ENCODE assay signal across 9 cellular contexts in genomic region chr14:31926123-31926522, GRCh38.
DNase-seq lines count a peak whose midpoint lies in the region; ATAC-seq lines count a peak whose summit lies in the region.
"Had no signal": no experiment of that assay in that cellular context is flagged by ENCODE, and none has a peak within 500 bp of the region (broad histone marks: within the 10 kb centered on the region; RNA-seq: fewer than 3 reads in every experiment).

No MANE protein-coding gene starts in this region.

- H3K36me3 Mint-ChIP-seq in CD4-positive, alpha-beta memory T cell: no peaks in the 10 kb centered on the region

- CTCF ChIA-PET in CD4-positive, alpha-beta memory T cell (lab: Charles Lee; ENCODE audit: partially characterized antibody): interaction anchor here (0.8 to 9.4 kb wide), 22 partner anchors 9 to 634 kb away, joined by 3 to 174 read pairs (median 4); no protein-coding TSS in a partner anchor

- ATAC-seq in GM18502 (IDR thresholded peaks at IDR 0.05; ENCODE audit: poor library complexity, unreplicated experiment) (peak; percentile 66), HG02870 (IDR thresholded peaks at IDR 0.05; ENCODE audit: unreplicated experiment) (no peak)

- H3K9me3 Mint-ChIP-seq in CD4-positive, alpha-beta memory T cell: no peaks in the 10 kb centered on the region

- peak in 4 of 5 donors; percentile 47 to 54 (median 52) for DNase-seq in CD4-positive, alpha-beta memory T cell
- peak; percentile 71 to 76 for DNase-seq in Kasumi-1 (lab: John Stamatoyannopoulos, UW)
- DNase-seq in SKM-1 (lab: John Stamatoyannopoulos, UW; ENCODE audit: unreplicated experiment): peak; percentile 9
- peak; percentile 35 for DNase-seq in fibroblast of gingiva (ENCODE audit: low read depth)
- peak; percentile 29 for DNase-seq in retina
- no peak for DNase-seq in T1000 (lab: John Stamatoyannopoulos, UW)

- no peaks in the 10 kb centered on the region for H3K27me3 Mint-ChIP-seq in CD4-positive, alpha-beta memory T cell

- no peak overlapping the region for H3K4me3 ChIP-seq in CD4-positive, alpha-beta memory T cell (ENCODE audit: low read length in 2 of 2)
- H3K4me3 ChIP-seq: lung had no signal

- no peak overlapping the region for H3K4me3 Mint-ChIP-seq in CD4-positive, alpha-beta memory T cell

- POLR2A ChIA-PET in CD4-positive, alpha-beta memory T cell (lab: Charles Lee; ENCODE audit: partially characterized antibody): interaction anchor here (1.3 to 1.4 kb wide), 2 partner anchors 19 to 150 kb away, joined by 3 to 6 read pairs; no protein-coding TSS in a partner anchor

- H3K4me1 Mint-ChIP-seq in CD4-positive, alpha-beta memory T cell: peaks cover 7 to 14% (median 12%) of the 10 kb centered on the region in 4 donors

- peak overlapping the region in 1 of 7 donors; percentile 63 for H3K27ac Mint-ChIP-seq in CD4-positive, alpha-beta memory T cell

- intact Hi-C loops in CD4-positive, alpha-beta memory T cell (cut with micrococcal nuclease): loop anchor here (1.0 to 5.0 kb wide), 5 partner anchors 81 to 543 kb away; no protein-coding TSS in a partner anchor

- H3K36me3 ChIP-seq in CD4-positive, alpha-beta memory T cell (ENCODE audit: insufficient read depth, low read length): no peaks in the 10 kb centered on the region

- H3K27me3 ChIP-seq in CD4-positive, alpha-beta memory T cell (ENCODE audit: insufficient read depth, low read length): no peaks in the 10 kb centered on the region

- no peaks in the 10 kb centered on the region for H3K9me3 ChIP-seq in CD4-positive, alpha-beta memory T cell (ENCODE audit: control insufficient read depth in 1 of 2, low read length in 2 of 2)

- peaks cover 11% of the 10 kb centered on the region for H3K4me1 ChIP-seq in CD4-positive, alpha-beta memory T cell (ENCODE audit: insufficient read depth, low read length)

- H3K27ac ChIP-seq in CD4-positive, alpha-beta memory T cell (ENCODE audit: low read depth, low read length): no peak overlapping the region
